19 cellular contexts compared by ENCODE assay signal in the genomic region with DNA sequence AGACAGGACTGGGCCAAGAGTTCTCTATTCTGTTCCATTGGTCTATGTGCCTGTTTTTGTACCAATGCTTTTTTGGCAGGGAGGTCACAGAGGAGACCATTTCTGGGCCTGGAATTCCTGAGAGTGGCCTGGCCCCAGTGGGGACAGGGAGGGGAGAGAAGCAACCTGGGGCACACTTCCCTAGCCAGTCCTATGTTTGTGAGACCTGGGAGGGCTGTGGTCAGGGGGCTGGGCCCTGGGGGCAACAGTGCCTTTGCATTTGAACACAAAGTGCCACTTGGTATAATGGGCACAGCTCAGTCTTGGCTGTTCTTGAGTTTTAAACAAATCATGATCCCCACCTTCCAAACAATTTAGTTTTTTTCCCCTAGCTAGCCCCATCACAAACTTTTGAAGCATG.
DNase-seq lines count a peak whose midpoint lies in the region; ATAC-seq, FAIRE-seq and TF ChIP-seq lines count a peak whose summit lies in the region.
"Had no signal": no experiment of that assay in that cellular context is flagged by ENCODE, and none has a peak within 500 bp of the region (broad histone marks: within the 10 kb centered on the region; RNA-seq: fewer than 3 reads in every experiment).

No MANE protein-coding gene starts in this region.

- H3K27ac ChIP-seq in ascending aorta (peak overlapping the region; percentile 92 to 93), kidney (ENCODE audit: low read depth in 2 of 2, low read length in 2 of 2) (no peak overlapping the region)

- ATAC-seq in GM18520 (IDR thresholded peaks at IDR 0.05; ENCODE audit: unreplicated experiment) (no peak), HG02840 (IDR thresholded peaks at IDR 0.05; ENCODE audit: low FRiP score, unreplicated experiment) (no peak), HG03159 (IDR thresholded peaks at IDR 0.05; ENCODE audit: unreplicated experiment) (no peak)
- ATAC-seq: HCT116 had no signal

- no peaks in the 10 kb centered on the region for H3K27me3 ChIP-seq in ascending aorta

- H3K9me3 ChIP-seq in ascending aorta: no peaks in the 10 kb centered on the region
- no peaks in the 10 kb centered on the region for H3K9me3 ChIP-seq in kidney (ENCODE audit: control insufficient read depth in 1 of 2, low read length in 2 of 2)

- FAIRE-seq in kidney (lab: Jason Lieb, UNC): no peak
- FAIRE-seq: D721Med, RCC 7860 had no signal

- TF ChIP-seq CTCF in ascending aorta (IDR thresholded peaks at IDR 0.05) (no peak), kidney (IDR thresholded peaks at IDR 0.05; ENCODE audit: borderline replicate concordance, extremely low read depth, insufficient read depth) (no peak)

- H3K4me1 ChIP-seq in ascending aorta (peaks cover 4 to 27% of the 10 kb centered on the region in 2 donors), kidney (ENCODE audit: control insufficient read depth in 1 of 2, insufficient read depth in 1 of 2, low read depth in 1 of 2, low read length in 2 of 2) (peaks cover 3 to 10% of the 10 kb centered on the region in 2 donors)

- no peak overlapping the region for H3K4me3 ChIP-seq in ascending aorta
- H3K4me3 ChIP-seq in kidney (ENCODE audit: low read length in 2 of 2): no peak overlapping the region

- intact Hi-C loops in ascending aorta (cut with DNase I) (loop anchor here (5.0 to 10.0 kb wide), 2 partner anchors 43 to 496 kb away; no protein-coding TSS in a partner anchor), kidney (cut with DNase I) (no loop called here), posterior vena cava (cut with DNase I) (loop anchor here (5.0 to 10.0 kb wide), 2 partner anchors 132 to 134 kb away; partner anchors contain the start of gene GLI2 (in 2 of the 2))

- H3K9ac ChIP-seq in kidney (ENCODE audit: low read length in 2 of 2): no peak overlapping the region

- no peaks in the 10 kb centered on the region for H3K36me3 ChIP-seq in ascending aorta
- no peaks in the 10 kb centered on the region for H3K36me3 ChIP-seq in kidney (ENCODE audit: control insufficient read depth in 1 of 2, insufficient read depth in 2 of 2, low read length in 2 of 2)

- DNase-seq in ascending aorta (ENCODE audit: low spot score in 2 of 2) (no peak), kidney (peak; percentile 50), posterior vena cava (ENCODE audit: low spot score) (peak; percentile 45), mucosa of gallbladder (ENCODE audit: low spot score) (no peak)
- DNase-seq: ACHN, C1 segment of cervical spinal cord, DMS79, KBM-7, NCI-H1694 treated with DMSO at 0.1 percent for 48 hours, NCI-H2107, NCI-H510A, NCI-H748 treated with DMSO at 0.1 percent for 48 hours, Right ventricle myocardium superior had no signal

Comparison
In these comparisons a context has a peak if more than half of its experiments do, and no peak if none do; other contexts are left out.
1. DNase-seq: peak in kidney (single experiment) and posterior vena cava (single experiment); none in ascending aorta (0 of 2) and mucosa of gallbladder (single experiment).
2. H3K27ac ChIP-seq: peak in ascending aorta (2 of 2); none in kidney (0 of 2).